Comparison of ENCODE assay signal across 2 cellular contexts in the genomic region with DNA sequence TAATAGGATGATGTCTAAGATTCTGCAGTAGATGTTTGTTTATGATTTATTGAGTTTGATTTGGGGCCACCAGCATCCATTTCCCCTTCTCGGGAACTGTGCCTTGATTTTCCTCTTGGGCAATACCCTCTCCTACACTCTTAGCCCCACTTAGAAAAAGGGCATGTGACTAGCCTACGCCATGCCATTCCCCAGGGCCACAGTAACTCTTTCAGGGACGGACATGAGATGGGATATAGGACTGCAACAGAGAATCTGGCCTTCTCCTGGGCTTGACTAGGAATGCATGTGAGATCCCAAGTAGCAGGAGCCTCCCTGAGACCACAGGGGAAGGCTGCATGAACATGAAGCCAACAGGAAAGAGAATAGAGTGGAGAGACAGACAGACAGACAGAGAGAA.
TF ChIP-seq lines count a peak whose summit lies in the region.

No MANE protein-coding gene starts in this region.

TF ChIP-seq in GM23338, 12 proteins besides CTCF, POLR2A, EP300 and RAD21:
- TF ChIP-seq, protein P1, sequence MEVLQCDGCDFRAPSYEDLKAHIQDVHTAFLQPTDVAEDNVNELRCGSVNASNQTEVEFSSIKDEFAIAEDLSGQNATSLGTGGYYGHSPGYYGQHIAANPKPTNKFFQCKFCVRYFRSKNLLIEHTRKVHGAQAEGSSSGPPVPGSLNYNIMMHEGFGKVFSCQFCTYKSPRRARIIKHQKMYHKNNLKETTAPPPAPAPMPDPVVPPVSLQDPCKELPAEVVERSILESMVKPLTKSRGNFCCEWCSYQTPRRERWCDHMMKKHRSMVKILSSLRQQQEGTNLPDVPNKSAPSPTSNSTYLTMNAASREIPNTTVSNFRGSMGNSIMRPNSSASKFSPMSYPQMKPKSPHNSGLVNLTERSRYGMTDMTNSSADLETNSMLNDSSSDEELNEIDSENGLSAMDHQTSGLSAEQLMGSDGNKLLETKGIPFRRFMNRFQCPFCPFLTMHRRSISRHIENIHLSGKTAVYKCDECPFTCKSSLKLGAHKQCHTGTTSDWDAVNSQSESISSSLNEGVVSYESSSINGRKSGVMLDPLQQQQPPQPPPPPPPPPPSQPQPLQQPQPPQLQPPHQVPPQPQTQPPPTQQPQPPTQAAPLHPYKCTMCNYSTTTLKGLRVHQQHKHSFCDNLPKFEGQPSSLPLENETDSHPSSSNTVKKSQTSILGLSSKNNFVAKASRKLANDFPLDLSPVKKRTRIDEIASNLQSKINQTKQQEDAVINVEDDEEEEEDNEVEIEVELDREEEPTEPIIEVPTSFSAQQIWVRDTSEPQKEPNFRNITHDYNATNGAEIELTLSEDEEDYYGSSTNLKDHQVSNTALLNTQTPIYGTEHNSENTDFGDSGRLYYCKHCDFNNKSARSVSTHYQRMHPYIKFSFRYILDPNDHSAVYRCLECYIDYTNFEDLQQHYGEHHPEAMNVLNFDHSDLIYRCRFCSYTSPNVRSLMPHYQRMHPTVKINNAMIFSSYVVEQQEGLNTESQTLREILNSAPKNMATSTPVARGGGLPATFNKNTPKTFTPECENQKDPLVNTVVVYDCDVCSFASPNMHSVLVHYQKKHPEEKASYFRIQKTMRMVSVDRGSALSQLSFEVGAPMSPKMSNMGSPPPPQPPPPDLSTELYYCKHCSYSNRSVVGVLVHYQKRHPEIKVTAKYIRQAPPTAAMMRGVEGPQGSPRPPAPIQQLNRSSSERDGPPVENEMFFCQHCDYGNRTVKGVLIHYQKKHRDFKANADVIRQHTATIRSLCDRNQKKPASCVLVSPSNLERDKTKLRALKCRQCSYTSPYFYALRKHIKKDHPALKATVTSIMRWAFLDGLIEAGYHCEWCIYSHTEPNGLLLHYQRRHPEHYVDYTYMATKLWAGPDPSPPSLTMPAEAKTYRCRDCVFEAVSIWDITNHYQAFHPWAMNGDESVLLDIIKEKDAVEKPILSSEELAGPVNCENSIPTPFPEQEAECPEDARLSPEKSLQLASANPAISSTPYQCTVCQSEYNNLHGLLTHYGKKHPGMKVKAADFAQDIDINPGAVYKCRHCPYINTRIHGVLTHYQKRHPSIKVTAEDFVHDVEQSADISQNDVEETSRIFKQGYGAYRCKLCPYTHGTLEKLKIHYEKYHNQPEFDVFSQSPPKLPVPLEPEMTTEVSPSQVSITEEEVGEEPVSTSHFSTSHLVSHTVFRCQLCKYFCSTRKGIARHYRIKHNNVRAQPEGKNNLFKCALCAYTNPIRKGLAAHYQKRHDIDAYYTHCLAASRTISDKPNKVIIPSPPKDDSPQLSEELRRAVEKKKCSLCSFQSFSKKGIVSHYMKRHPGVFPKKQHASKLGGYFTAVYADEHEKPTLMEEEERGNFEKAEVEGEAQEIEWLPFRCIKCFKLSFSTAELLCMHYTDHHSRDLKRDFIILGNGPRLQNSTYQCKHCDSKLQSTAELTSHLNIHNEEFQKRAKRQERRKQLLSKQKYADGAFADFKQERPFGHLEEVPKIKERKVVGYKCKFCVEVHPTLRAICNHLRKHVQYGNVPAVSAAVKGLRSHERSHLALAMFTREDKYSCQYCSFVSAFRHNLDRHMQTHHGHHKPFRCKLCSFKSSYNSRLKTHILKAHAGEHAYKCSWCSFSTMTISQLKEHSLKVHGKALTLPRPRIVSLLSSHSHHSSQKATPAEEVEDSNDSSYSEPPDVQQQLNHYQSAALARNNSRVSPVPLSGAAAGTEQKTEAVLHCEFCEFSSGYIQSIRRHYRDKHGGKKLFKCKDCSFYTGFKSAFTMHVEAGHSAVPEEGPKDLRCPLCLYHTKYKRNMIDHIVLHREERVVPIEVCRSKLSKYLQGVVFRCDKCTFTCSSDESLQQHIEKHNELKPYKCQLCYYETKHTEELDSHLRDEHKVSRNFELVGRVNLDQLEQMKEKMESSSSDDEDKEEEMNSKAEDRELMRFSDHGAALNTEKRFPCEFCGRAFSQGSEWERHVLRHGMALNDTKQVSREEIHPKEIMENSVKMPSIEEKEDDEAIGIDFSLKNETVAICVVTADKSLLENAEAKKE (CRISPR knock-in tag; IDR thresholded peaks at IDR 0.05): no peak
TF ChIP-seq in GM23338: peak in this region for 0.

TF ChIP-seq in H1, 55 proteins besides CTCF, POLR2A, EP300 and RAD21:
- TF ChIP-seq, protein P2, sequence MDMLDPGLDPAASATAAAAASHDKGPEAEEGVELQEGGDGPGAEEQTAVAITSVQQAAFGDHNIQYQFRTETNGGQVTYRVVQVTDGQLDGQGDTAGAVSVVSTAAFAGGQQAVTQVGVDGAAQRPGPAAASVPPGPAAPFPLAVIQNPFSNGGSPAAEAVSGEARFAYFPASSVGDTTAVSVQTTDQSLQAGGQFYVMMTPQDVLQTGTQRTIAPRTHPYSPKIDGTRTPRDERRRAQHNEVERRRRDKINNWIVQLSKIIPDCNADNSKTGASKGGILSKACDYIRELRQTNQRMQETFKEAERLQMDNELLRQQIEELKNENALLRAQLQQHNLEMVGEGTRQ (IDR thresholded peaks at IDR 0.05; ENCODE audit: low read length): no peak
- TF ChIP-seq POU5F1 (IDR thresholded peaks at IDR 0.05; ENCODE audit: low read depth, low read length): no peak
- TF ChIP-seq CBX5 (IDR thresholded peaks at IDR 0.05; ENCODE audit: low read depth, low read length): no peak
- no peak for TF ChIP-seq KDM5A (IDR thresholded peaks at IDR 0.05; ENCODE audit: low read length)
- no peak for TF ChIP-seq SAP30 (IDR thresholded peaks at IDR 0.05; ENCODE audit: insufficient read depth, insufficient replicate concordance, low read length)
- no peak for TF ChIP-seq KDM4A (IDR thresholded peaks at IDR 0.05; ENCODE audit: low read depth, low read length, severe bottlenecking)
- no peak for TF ChIP-seq BCL11A (IDR thresholded peaks at IDR 0.05; ENCODE audit: low read depth in 2 of 2, low read length in 2 of 2)
- TF ChIP-seq SIX5 (IDR thresholded peaks at IDR 0.05; ENCODE audit: low read depth, low read length): no peak
- TF ChIP-seq BACH1 (IDR thresholded peaks at IDR 0.05; ENCODE audit: low read length): no peak
- no peak for TF ChIP-seq ASH2L (IDR thresholded peaks at IDR 0.05; ENCODE audit: low read length)
- no peak for TF ChIP-seq RXRA (IDR thresholded peaks at IDR 0.05; ENCODE audit: insufficient read depth, low read depth, low read length)
- no peak for TF ChIP-seq ZNF274 (IDR thresholded peaks at IDR 0.05; ENCODE audit: borderline replicate concordance, extremely low read depth, low read length)
- TF ChIP-seq CHD1 (IDR thresholded peaks at IDR 0.05; ENCODE audit: low read depth, low read length): no peak
- TF ChIP-seq PHF8 (conservative IDR thresholded peaks at IDR 0.05; ENCODE audit: low read depth, low read length): no peak
- TF ChIP-seq TAF7 (optimal IDR thresholded peaks at IDR 0.05; ENCODE audit: borderline replicate concordance, low read depth, low read length): no peak
- TF ChIP-seq GABPA (IDR thresholded peaks at IDR 0.05; ENCODE audit: borderline replicate concordance, insufficient read depth, low read length): no peak
- no peak for TF ChIP-seq BRCA1 (IDR thresholded peaks at IDR 0.05; ENCODE audit: low read depth, low read length)
- no peak for TF ChIP-seq EGR1 (IDR thresholded peaks at IDR 0.05; ENCODE audit: borderline replicate concordance, low read depth, low read length)
- no peak for TF ChIP-seq CREB1 (IDR thresholded peaks at IDR 0.05)
